Comparison of ENCODE assay signal across 1 cellular context in the genomic region with DNA sequence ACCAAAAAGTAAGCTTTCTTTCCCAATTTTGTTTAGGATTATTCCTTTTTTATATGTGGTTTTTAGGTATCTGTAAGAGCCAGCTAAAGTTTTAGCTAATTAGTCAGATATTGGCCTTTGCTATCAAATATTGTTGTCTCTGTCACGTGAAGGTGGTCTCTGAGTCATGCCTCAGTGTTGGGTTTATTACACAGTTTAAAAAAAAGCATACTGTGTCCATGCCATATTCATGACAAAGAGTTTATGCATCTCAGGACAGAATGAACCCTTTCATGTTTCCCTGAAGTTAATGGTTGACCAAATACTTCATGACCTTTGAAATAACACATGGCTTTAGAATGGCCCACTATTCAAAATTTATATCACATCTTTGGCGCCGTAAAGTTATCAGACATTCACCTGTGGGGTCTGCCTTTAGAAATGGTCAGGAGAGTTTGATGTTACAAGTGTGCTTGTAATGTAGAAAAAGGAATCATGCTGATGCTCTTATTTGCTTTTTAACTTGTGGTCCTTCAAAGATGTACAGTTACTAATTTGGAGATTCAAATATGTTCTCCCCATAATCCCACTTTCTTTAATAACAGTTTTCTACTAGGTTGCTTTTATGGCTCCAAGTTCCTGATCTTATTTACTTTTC.
TF ChIP-seq lines count a peak whose summit lies in the region.

No MANE protein-coding gene starts in this region.

TF ChIP-seq in K562, 482 proteins besides CTCF, POLR2A, EP300 and RAD21 (continued from another document):
- no peak for TF ChIP-seq CLOCK (CRISPR knock-in tag; IDR thresholded peaks at IDR 0.05; ENCODE audit: borderline replicate concordance)
